Comparison of ENCODE assay signal across 15 cellular contexts in the genomic region with DNA sequence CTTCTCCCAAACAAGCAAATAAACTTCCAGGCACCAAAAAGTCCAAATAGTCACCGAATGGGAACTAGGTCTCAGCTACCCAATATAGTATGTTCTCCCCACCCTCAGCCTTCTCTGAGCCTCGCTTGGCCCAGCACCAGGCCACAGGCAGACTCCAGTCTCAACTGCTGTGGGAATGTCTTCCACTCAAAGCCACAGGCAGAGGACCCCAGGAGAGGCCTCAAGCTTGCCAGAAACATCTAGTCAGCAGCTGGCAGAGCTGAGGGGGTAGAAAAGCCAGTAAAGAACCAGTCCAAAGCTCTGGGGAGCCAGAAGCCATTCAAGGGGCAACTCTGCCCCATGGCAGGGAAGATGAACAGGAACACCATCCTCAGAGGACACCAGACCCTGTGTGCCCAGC. TPM values are rescaled to one million over a fixed set of nuclear protein-coding genes. Genes with fewer than 3 reads are reported as not detected.
A peak's percentile ranks its signal among the peaks of the same experiment; 100 is the strongest.
DNase-seq lines count a peak whose midpoint lies in the region; ATAC-seq and TF ChIP-seq lines count a peak whose summit lies in the region.
"Had no signal": no experiment of that assay in that cellular context is flagged by ENCODE, and none has a peak within 500 bp of the region (broad histone marks: within the 10 kb centered on the region; RNA-seq: fewer than 3 reads in every experiment).

No MANE protein-coding gene starts in this region.

- no peaks in the 10 kb centered on the region for H3K36me3 ChIP-seq in right atrium auricular region
- no peaks in the 10 kb centered on the region for H3K36me3 ChIP-seq in upper lobe of right lung
- no peaks in the 10 kb centered on the region for H3K36me3 ChIP-seq in PC-3 (ENCODE audit: low read depth, low read length)
- H3K36me3 ChIP-seq: HAP-1, transverse colon had no signal

- DNase-seq in right atrium auricular region (ENCODE audit: low spot score) (no peak), left ventricle myocardium superior (no peak), mesothelial cell of epicardium (ENCODE audit: low spot score in 2 of 2, unreplicated experiment in 2 of 2) (no peak), upper lobe of right lung (no peak), PC-3 (no peak), NCI-H187 treated with DMSO at 0.1 percent for 48 hours (lab: John Stamatoyannopoulos, UW) (no peak)
- no peak for DNase-seq in activated naive CD8-positive, alpha-beta T cell treated with anti-CD3 and anti-CD28 coated beads, Interleukin-2, amount 50 U/mL, for 24 hours
- DNase-seq: activated T-cell treated with anti-CD3 and anti-CD28 coated beads, Interleukin-2, amount 50 U/mL, for 4 hours; foreskin keratinocyte; NCI-H187; T-helper 9 cell; transverse colon had no signal

- intact Hi-C loops in left ventricle myocardium superior (cut with micrococcal nuclease) (no loop called here), upper lobe of right lung (cut with DNase I) (no loop called here), PC-3 (cut with micrococcal nuclease) (no loop called here)

- peaks cover 93% of the 10 kb centered on the region for H3K4me1 Mint-ChIP-seq in activated naive CD8-positive, alpha-beta T cell treated with anti-CD3 and anti-CD28 coated beads, Interleukin-2, amount 50 U/mL, for 24 hours
- H3K4me1 Mint-ChIP-seq in mesothelial cell of epicardium = peaks cover 17% of the 10 kb centered on the region

- no peak overlapping the region for H3K4me3 Mint-ChIP-seq in activated naive CD8-positive, alpha-beta T cell treated with anti-CD3 and anti-CD28 coated beads, Interleukin-2, amount 50 U/mL, for 24 hours
- H3K4me3 Mint-ChIP-seq in mesothelial cell of epicardium = no peak overlapping the region
- H3K4me3 Mint-ChIP-seq: activated T-cell treated with anti-CD3 and anti-CD28 coated beads, Interleukin-2, amount 50 U/mL, for 4 hours had no signal

- no peak overlapping the region for H3K9ac ChIP-seq in PC-3 (ENCODE audit: low read length)

- no peak overlapping the region for H2AFZ ChIP-seq in PC-3 (ENCODE audit: low read length)

- BruUV-seq in PC-3 (replicated peaks; lab: Mats Ljungman, UMichigan) = no TSS peak

- H3K27me3 Mint-ChIP-seq in activated naive CD8-positive, alpha-beta T cell treated with anti-CD3 and anti-CD28 coated beads, Interleukin-2, amount 50 U/mL, for 24 hours = no peaks in the 10 kb centered on the region
- H3K27me3 Mint-ChIP-seq in mesothelial cell of epicardium (ENCODE audit: low read depth) = no peaks in the 10 kb centered on the region

- POLR2A ChIA-PET in PC-3 (lab: Charles Lee; ENCODE audit: unreplicated experiment) = no interaction called here

- no peak for TF ChIP-seq CTCF in right atrium auricular region (IDR thresholded peaks at IDR 0.05)
- TF ChIP-seq CTCF in mesothelial cell of epicardium (IDR thresholded peaks at IDR 0.05; ENCODE audit: unreplicated experiment) = no peak
- no peak for TF ChIP-seq CTCF in upper lobe of right lung (IDR thresholded peaks at IDR 0.05)
- no peak for TF ChIP-seq CTCF in PC-3 (conservative IDR thresholded peaks at IDR 0.05; ENCODE audit: low read depth, low read length)

- H4K20me1 ChIP-seq in PC-3 (ENCODE audit: low read length) = no peaks in the 10 kb centered on the region

- peaks cover 39% of the 10 kb centered on the region for H3K36me3 Mint-ChIP-seq in activated naive CD8-positive, alpha-beta T cell treated with anti-CD3 and anti-CD28 coated beads, Interleukin-2, amount 50 U/mL, for 24 hours (ENCODE audit: low read depth)
- H3K36me3 Mint-ChIP-seq in mesothelial cell of epicardium = no peaks in the 10 kb centered on the region

- peak overlapping the region; percentile 33 to 72 for H3K27ac ChIP-seq in right atrium auricular region
- peak overlapping the region; percentile 83 for H3K27ac ChIP-seq in upper lobe of right lung
- H3K27ac ChIP-seq in PC-3 (ENCODE audit: low read length) = no peak overlapping the region
- H3K27ac ChIP-seq: foreskin keratinocyte had no signal

- H3K4me1 ChIP-seq in right atrium auricular region = peaks cover 0 to 60% of the 10 kb centered on the region in 2 donors
- peaks cover 53% of the 10 kb centered on the region for H3K4me1 ChIP-seq in upper lobe of right lung
- peaks cover 7% of the 10 kb centered on the region; the same call in 1 of the 2 replicates for H3K4me1 ChIP-seq in PC-3 (ENCODE audit: insufficient read depth, low read length)
- H3K4me1 ChIP-seq: HAP-1 had no signal

- no peaks in the 10 kb centered on the region for H3F3A ChIP-seq in PC-3 (ENCODE audit: low read length, unreplicated experiment)

- no peak overlapping the region for H3K4me3 ChIP-seq in right atrium auricular region
- no peak overlapping the region for H3K4me3 ChIP-seq in upper lobe of right lung
- H3K4me3 ChIP-seq in PC-3 (ENCODE audit: low read length) = no peak overlapping the region
- H3K4me3 ChIP-seq: HAP-1, transverse colon had no signal

- no peaks in the 10 kb centered on the region for H3K27me3 ChIP-seq in right atrium auricular region
- H3K27me3 ChIP-seq in upper lobe of right lung = no peaks in the 10 kb centered on the region
- no peaks in the 10 kb centered on the region for H3K27me3 ChIP-seq in PC-3 (ENCODE audit: low read length)
- H3K27me3 ChIP-seq: foreskin keratinocyte, transverse colon had no signal

- no peaks in the 10 kb centered on the region for H3K9me3 Mint-ChIP-seq in activated naive CD8-positive, alpha-beta T cell treated with anti-CD3 and anti-CD28 coated beads, Interleukin-2, amount 50 U/mL, for 24 hours
- no peaks in the 10 kb centered on the region for H3K9me3 Mint-ChIP-seq in mesothelial cell of epicardium
- H3K9me3 Mint-ChIP-seq: activated T-cell treated with anti-CD3 and anti-CD28 coated beads, Interleukin-2, amount 50 U/mL, for 4 hours had no signal

- H3K9me3 ChIP-seq in right atrium auricular region = no peaks in the 10 kb centered on the region
- no peaks in the 10 kb centered on the region for H3K9me3 ChIP-seq in upper lobe of right lung
- H3K9me3 ChIP-seq in PC-3 (ENCODE audit: low read length) = no peaks in the 10 kb centered on the region
- H3K9me3 ChIP-seq: HAP-1, transverse colon had no signal

- H3K27ac Mint-ChIP-seq in activated naive CD8-positive, alpha-beta T cell treated with anti-CD3 and anti-CD28 coated beads, Interleukin-2, amount 50 U/mL, for 24 hours = peak overlapping the region; percentile 24
- H3K27ac Mint-ChIP-seq in mesothelial cell of epicardium = peak overlapping the region; percentile 51

- H3K9me2 ChIP-seq in PC-3 (replicated peaks; ENCODE audit: low read length) = no peaks in the 10 kb centered on the region

- no peak overlapping the region for H3K4me2 ChIP-seq in PC-3 (ENCODE audit: low read length)

- CTCF ChIA-PET in PC-3 (lab: Charles Lee) = no interaction called here

- no peaks in the 10 kb centered on the region for H3K79me2 ChIP-seq in PC-3 (ENCODE audit: low read length)

- ATAC-seq in left ventricle myocardium superior = no peak
- no peak for ATAC-seq in activated naive CD8-positive, alpha-beta T cell treated with anti-CD3 and anti-CD28 coated beads, Interleukin-2, amount 50 U/mL, for 24 hours
- no peak for ATAC-seq in upper lobe of right lung
- ATAC-seq in HG02870 (IDR thresholded peaks at IDR 0.05; ENCODE audit: unreplicated experiment) = no peak
- no peak for ATAC-seq in PC-3
- ATAC-seq: activated T-cell treated with anti-CD3 and anti-CD28 coated beads, Interleukin-2, amount 50 U/mL, for 4 hours; foreskin keratinocyte; left lobe of liver had no signal

RNA-seq across cellular contexts. Expression of gene FMNL3, which starts 41.8 kb away (rescaled TPM):
- total RNA-seq in right atrium auricular region = 10 to 100 TPM in 1 of 2 donors, 1 to 10 TPM in 1; 9.0 to 19.7 TPM
- total RNA-seq in left ventricle myocardium superior = 11.3 TPM
- total RNA-seq in mesothelial cell of epicardium = 16.3 to 19.2 TPM (median 18.3 TPM) in 3 replicates
- 40.3 TPM for total RNA-seq in upper lobe of right lung
- 5.2 and 6.2 TPM in 2 replicates for total RNA-seq in PC-3 (2014; rRNA removed)

RNA-seq across cellular contexts. Expression of gene PRPF40B, which starts 42.0 kb away (rescaled TPM):
- total RNA-seq in right atrium auricular region = 10 to 100 TPM; 14.9 to 16.0 TPM
- total RNA-seq in left ventricle myocardium superior = 21.1 TPM
- 56.7 to 62.0 TPM (median 56.9 TPM) in 3 replicates for total RNA-seq in mesothelial cell of epicardium
- total RNA-seq in upper lobe of right lung = 19.9 TPM
- 16.2 and 17.7 TPM in 2 replicates for total RNA-seq in PC-3 (2014; rRNA removed)

RNA-seq across cellular contexts. Expression of gene FAM186B, which starts 59.9 kb away (rescaled TPM):
- total RNA-seq in right atrium auricular region = under 1 TPM in 1 of 2 donors, not detected in 1; 0.28 TPM
- 0.47 TPM for total RNA-seq in left ventricle myocardium superior
- 0.29 to 0.50 TPM (median 0.40 TPM) in 3 replicates for total RNA-seq in mesothelial cell of epicardium
- total RNA-seq in upper lobe of right lung = 0.75 TPM
- total RNA-seq in PC-3 (2014; rRNA removed) = 0.80 and 1.1 TPM in 2 replicates
